Comparison of ENCODE assay signal across 26 cellular contexts in genomic region chr7:99008181-99008631, GRCh38.
"Had no signal": no experiment of that assay in that cellular context is flagged by ENCODE, and none has a peak within 500 bp of the region (broad histone marks: within the 10 kb centered on the region; RNA-seq: fewer than 3 reads in every experiment).

No MANE protein-coding gene starts in this region.

- ATAC-seq: activated T-cell treated with anti-CD3 and anti-CD28 coated beads, Interleukin-2, amount 50 U/mL, for 72 hours; left lung; lower lobe of right lung; natural killer cell had no signal

- H3K4me1 Mint-ChIP-seq: brain, natural killer cell, neural progenitor cell had no signal

- DNase-seq: activated B cell treated with CpG ODN at 0.5 μM for 24 hours; activated CD4-positive, alpha-beta T cell treated with anti-CD3 and anti-CD28 coated beads for 4 hours; activated CD4-positive, alpha-beta T cell treated with anti-CD3 and anti-CD28 coated beads, Interleukin-2, amount 50 U/mL, for 4 hours; activated naive CD4-positive, alpha-beta T cell treated with anti-CD3 and anti-CD28 coated beads for 36 hours; activated naive CD8-positive, alpha-beta T cell treated with anti-CD3 and anti-CD28 coated beads, Interleukin-2, amount 10 ng/mL, durations not matched to agents 7 days and 5 days; activated T-cell treated with anti-CD3 and anti-CD28 coated beads for 4 hours; activated T-cell treated with anti-CD3 and anti-CD28 coated beads, Interleukin-2, amount 50 U/mL, for 72 hours; central memory CD4-positive, alpha-beta T cell; esophagus squamous epithelium; foreskin melanocyte; heart right ventricle; kidney glomerular epithelial cell; lower lobe of right lung; mesenchymal stem cell; natural killer cell; right lobe of liver; stimulated activated CD4-positive, alpha-beta T cell treated with anti-CD3 and anti-CD28 coated beads, Interleukin-2, amount 100 ng/mL, for 48 hours; T-helper 1 cell; upper lobe of left lung had no signal

- H3K27me3 Mint-ChIP-seq: activated B cell treated with CpG ODN at 0.5 μM for 24 hours; activated naive CD8-positive, alpha-beta T cell treated with anti-CD3 and anti-CD28 coated beads, Interleukin-2, amount 10 ng/mL, durations not matched to agents 7 days and 5 days; brain; stimulated activated naive CD8-positive, alpha-beta T cell treated with anti-CD3 and anti-CD28 coated beads, Interleukin-15, Interleukin-2, amounts not matched to agents 100 ng/mL and 50 ng/mL, for 24 hours had no signal

- H3K27ac ChIP-seq: ascending aorta, epithelial cell of prostate, esophagus squamous epithelium, heart right ventricle, left lung, lower lobe of right lung, neural progenitor cell, right lobe of liver, upper lobe of left lung had no signal

- H3K4me3 ChIP-seq: ascending aorta, esophagus squamous epithelium, heart right ventricle, left lung, lower lobe of right lung, neural progenitor cell, right lobe of liver, upper lobe of left lung had no signal

- H3K4me3 Mint-ChIP-seq: activated B cell treated with CpG ODN at 0.5 μM for 24 hours; activated naive CD4-positive, alpha-beta T cell treated with anti-CD3 and anti-CD28 coated beads for 36 hours; activated naive CD8-positive, alpha-beta T cell treated with anti-CD3 and anti-CD28 coated beads, Interleukin-2, amount 10 ng/mL, durations not matched to agents 7 days and 5 days; activated T-cell treated with anti-CD3 and anti-CD28 coated beads, Interleukin-2, amount 50 U/mL, for 72 hours; brain; natural killer cell; neural progenitor cell; stimulated activated naive CD8-positive, alpha-beta T cell treated with anti-CD3 and anti-CD28 coated beads, Interleukin-15, Interleukin-2, amounts not matched to agents 100 ng/mL and 50 ng/mL, for 24 hours; T-helper 2 cell treated with Interferon-gamma antibody and Interleukin-4, amounts not matched to agents 5 μg/mL and 100 μg/mL, for 36 hours had no signal

- H3K27ac Mint-ChIP-seq: activated B cell treated with CpG ODN at 0.5 μM for 24 hours; activated naive CD4-positive, alpha-beta T cell treated with anti-CD3 and anti-CD28 coated beads for 36 hours; activated naive CD8-positive, alpha-beta T cell treated with anti-CD3 and anti-CD28 coated beads, Interleukin-2, amount 10 ng/mL, durations not matched to agents 7 days and 5 days; brain; natural killer cell; neural progenitor cell; stimulated activated naive CD8-positive, alpha-beta T cell treated with anti-CD3 and anti-CD28 coated beads, Interleukin-15, Interleukin-2, amounts not matched to agents 100 ng/mL and 50 ng/mL, for 24 hours; T-helper 2 cell treated with Interferon-gamma antibody and Interleukin-4, amounts not matched to agents 5 μg/mL and 100 μg/mL, for 36 hours had no signal

- H3K27me3 ChIP-seq: ascending aorta, esophagus squamous epithelium, heart right ventricle, left lung, neural progenitor cell, right lobe of liver, upper lobe of left lung had no signal

- H3K9me3 ChIP-seq: ascending aorta, esophagus squamous epithelium, heart right ventricle, left lung, lower lobe of right lung, right lobe of liver, upper lobe of left lung had no signal

- H3K36me3 Mint-ChIP-seq: natural killer cell had no signal

- H3K9me3 Mint-ChIP-seq: activated B cell treated with CpG ODN at 0.5 μM for 24 hours; activated naive CD4-positive, alpha-beta T cell treated with anti-CD3 and anti-CD28 coated beads for 36 hours; activated naive CD8-positive, alpha-beta T cell treated with anti-CD3 and anti-CD28 coated beads, Interleukin-2, amount 10 ng/mL, durations not matched to agents 7 days and 5 days; activated T-cell treated with anti-CD3 and anti-CD28 coated beads, Interleukin-2, amount 50 U/mL, for 72 hours; brain; natural killer cell; neural progenitor cell; stimulated activated naive CD8-positive, alpha-beta T cell treated with anti-CD3 and anti-CD28 coated beads, Interleukin-15, Interleukin-2, amounts not matched to agents 100 ng/mL and 50 ng/mL, for 24 hours; T-helper 2 cell treated with Interferon-gamma antibody and Interleukin-4, amounts not matched to agents 5 μg/mL and 100 μg/mL, for 36 hours had no signal

- H3K4me1 ChIP-seq: ascending aorta, esophagus squamous epithelium, heart right ventricle, left lung, neural progenitor cell, right lobe of liver had no signal

- H3K36me3 ChIP-seq: neural progenitor cell had no signal
